In the genomic region with DNA sequence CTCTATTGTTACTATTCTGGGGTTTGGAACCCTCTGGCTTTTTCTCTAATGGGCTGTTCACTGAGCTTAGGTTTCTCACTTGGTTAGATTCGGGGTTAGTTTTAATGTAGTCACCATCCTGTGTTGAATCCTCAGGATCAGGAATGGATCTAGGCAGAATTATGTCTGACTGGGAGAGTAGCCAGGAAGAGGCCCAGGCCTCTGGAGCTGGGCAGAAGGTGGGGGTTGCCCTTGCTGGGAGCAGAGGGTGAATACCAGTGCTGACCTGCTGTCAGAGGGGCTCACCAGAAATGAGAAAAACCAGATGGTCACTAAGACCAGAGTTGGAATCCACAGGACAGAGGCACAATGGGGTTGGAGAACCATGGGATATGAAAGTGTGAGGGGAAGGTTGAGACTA, we compare ENCODE assay signal across 12 cellular contexts.
"Had no signal": no experiment of that assay in that cellular context is flagged by ENCODE, and none has a peak within 500 bp of the region (broad histone marks: within the 10 kb centered on the region; RNA-seq: fewer than 3 reads in every experiment).

No MANE protein-coding gene starts in this region.

- H3K4me3 Mint-ChIP-seq: activated CD4-positive, alpha-beta memory T cell treated with anti-CD3 and anti-CD28 coated beads for 36 hours; activated naive CD8-positive, alpha-beta T cell treated with anti-CD3 and anti-CD28 coated beads, Interleukin-2, amount 10 ng/mL, durations not matched to agents 7 days and 5 days; activated T-cell treated with anti-CD3 and anti-CD28 coated beads, Interleukin-2, amount 50 U/mL, for 4 hours; neural crest cell had no signal

- H3K9me3 ChIP-seq: thyroid gland had no signal

- H3K27ac ChIP-seq: parathyroid adenoma, thyroid gland had no signal

- H3K4me1 Mint-ChIP-seq: activated naive CD8-positive, alpha-beta T cell treated with anti-CD3 and anti-CD28 coated beads, Interleukin-2, amount 10 ng/mL, durations not matched to agents 7 days and 5 days; neural crest cell had no signal

- H3K27me3 ChIP-seq: thyroid gland had no signal

- H2AFZ ChIP-seq: parathyroid adenoma had no signal

- H3K9me3 Mint-ChIP-seq: activated CD4-positive, alpha-beta memory T cell treated with anti-CD3 and anti-CD28 coated beads for 36 hours; activated naive CD8-positive, alpha-beta T cell treated with anti-CD3 and anti-CD28 coated beads, Interleukin-2, amount 10 ng/mL, durations not matched to agents 7 days and 5 days; neural crest cell had no signal

- H3K9ac ChIP-seq: parathyroid adenoma had no signal

- DNase-seq: activated CD4-positive, alpha-beta memory T cell treated with anti-CD3 and anti-CD28 coated beads for 36 hours; activated CD4-positive, CD25-positive, alpha-beta regulatory T cell treated with anti-CD3 and anti-CD28 coated beads, Interleukin-2, amount 50 U/mL, for 72 hours; activated gamma-delta T cell treated with Interleukin-2 at 50 U/mL for 16 hours; activated naive CD8-positive, alpha-beta T cell treated with anti-CD3 and anti-CD28 coated beads, Interleukin-2, amount 10 ng/mL, durations not matched to agents 7 days and 5 days; activated T-cell treated with anti-CD3 and anti-CD28 coated beads, Interleukin-2, amount 50 U/mL, for 4 hours; central memory CD4-positive, alpha-beta T cell; cortex of kidney; effector CD8-positive, alpha-beta T cell; retina; thyroid gland had no signal

- H3K27ac Mint-ChIP-seq: activated CD4-positive, alpha-beta memory T cell treated with anti-CD3 and anti-CD28 coated beads for 36 hours; activated naive CD8-positive, alpha-beta T cell treated with anti-CD3 and anti-CD28 coated beads, Interleukin-2, amount 10 ng/mL, durations not matched to agents 7 days and 5 days had no signal

- H3K36me3 ChIP-seq: thyroid gland had no signal

- H3K36me3 Mint-ChIP-seq: activated CD4-positive, alpha-beta memory T cell treated with anti-CD3 and anti-CD28 coated beads for 36 hours; activated naive CD8-positive, alpha-beta T cell treated with anti-CD3 and anti-CD28 coated beads, Interleukin-2, amount 10 ng/mL, durations not matched to agents 7 days and 5 days had no signal

- H3K4me3 ChIP-seq: thyroid gland had no signal

- ATAC-seq: activated T-cell treated with anti-CD3 and anti-CD28 coated beads, Interleukin-2, amount 50 U/mL, for 4 hours had no signal
